Comparison of ENCODE assay signal across 18 cellular contexts in the genomic region with DNA sequence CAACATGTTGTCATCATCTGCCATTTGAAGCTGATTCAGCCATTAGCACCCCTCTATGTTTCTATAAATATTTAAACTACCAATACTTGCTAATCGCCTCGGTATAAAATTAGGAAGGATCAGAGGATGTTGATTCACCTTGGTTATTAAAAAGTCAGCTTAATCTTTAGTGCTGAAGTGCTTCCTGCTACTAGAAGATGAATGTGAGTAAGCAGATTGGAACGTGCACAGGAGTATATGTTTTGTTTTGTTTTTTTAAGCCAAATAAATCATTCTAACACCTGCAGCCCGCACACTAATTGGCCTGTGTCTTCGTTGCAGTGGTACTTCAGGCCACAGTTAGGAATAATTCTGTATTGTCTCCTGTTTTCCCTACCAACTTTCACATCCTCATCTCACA.
"Had no signal": no experiment of that assay in that cellular context is flagged by ENCODE, and none has a peak within 500 bp of the region (broad histone marks: within the 10 kb centered on the region; RNA-seq: fewer than 3 reads in every experiment).

No MANE protein-coding gene starts in this region.

- ATAC-seq: activated CD8-positive, alpha-beta T cell treated with anti-CD3 and anti-CD28 coated beads, Interleukin-2, amount 10 ng/mL, durations not matched to agents 7 days and 5 days; gastrocnemius medialis; natural killer cell; stimulated activated naive B cell treated with anti-CD40 and anti-IgM and Interleukin-4, amounts not matched to agents 10 μg/mL and 1 μg/mL and 100 μg/mL, for 72 hours had no signal

- DNase-seq: activated CD4-positive, alpha-beta T cell treated with anti-CD3 and anti-CD28 coated beads for 1 hour; activated CD4-positive, alpha-beta T cell treated with anti-CD3 and anti-CD28 coated beads, Interleukin-2, amount 50 U/mL, for 1 hour; activated CD8-positive, alpha-beta T cell treated with anti-CD3 and anti-CD28 coated beads, Interleukin-2, amount 10 ng/mL, durations not matched to agents 7 days and 5 days; activated gamma-delta T cell; activated naive CD4-positive, alpha-beta T cell treated with anti-CD3 and anti-CD28 coated beads, Interleukin-2, amount 50 U/mL, for 16 hours; aorta; esophagus squamous epithelium; gastrocnemius medialis; hippocampal formation; midbrain; natural killer cell; retina; sigmoid colon; stimulated activated CD4-positive, alpha-beta T cell treated with anti-CD3 and anti-CD28 coated beads, Interleukin-15, amount 100 ng/mL, for 24 hours; stimulated activated CD4-positive, alpha-beta T cell treated with anti-CD3 and anti-CD28 coated beads, Interleukin-2, amount 100 ng/mL, for 48 hours; stimulated activated CD8-positive, alpha-beta memory T cell treated with anti-CD3 and anti-CD28 coated beads, Interleukin-4, amount 100 ng/mL, for 48 hours; stimulated activated naive B cell treated with anti-CD40 and anti-IgM and Interleukin-4, amounts not matched to agents 10 μg/mL and 1 μg/mL and 100 μg/mL, for 72 hours; transverse colon had no signal
